ENCODE assay signal across 8 cellular contexts in genomic region chr19:7682175-7682855, GRCh38. TPM values are rescaled to one million over a fixed set of nuclear protein-coding genes. Genes with fewer than 3 reads are reported as not detected.
DNase-seq lines count a peak whose midpoint lies in the region; ATAC-seq lines count a peak whose summit lies in the region.

No MANE protein-coding gene starts in this region.

- peaks cover 9% of the 10 kb centered on the region for H3K27me3 Mint-ChIP-seq in T-helper 1 cell treated with Interleukin-12 subunit alpha and Interleukin-12 subunit beta and Interleukin-4 antibody, amounts not matched to agents 30 μg/mL and 1 μg/mL, for 36 hours (ENCODE audit: low read depth)
- H3K27me3 Mint-ChIP-seq in activated T-helper 17 cell treated with anti-CD3 and anti-CD28 coated beads, Interleukin-2, amount 50 U/mL, for 72 hours = peaks cover 3% of the 10 kb centered on the region
- H3K27me3 Mint-ChIP-seq in stimulated activated naive B cell treated with anti-CD40 and anti-IgM and Interleukin-4, amounts not matched to agents 10 μg/mL and 1 μg/mL and 100 μg/mL, for 72 hours = peaks cover 5 to 6% of the 10 kb centered on the region in 2 donors

- H3K4me1 Mint-ChIP-seq in T-helper 1 cell treated with Interleukin-12 subunit alpha and Interleukin-12 subunit beta and Interleukin-4 antibody, amounts not matched to agents 30 μg/mL and 1 μg/mL, for 36 hours (ENCODE audit: low read depth) = peaks cover 23% of the 10 kb centered on the region
- peaks cover 10% of the 10 kb centered on the region for H3K4me1 Mint-ChIP-seq in activated T-helper 17 cell treated with anti-CD3 and anti-CD28 coated beads, Interleukin-2, amount 50 U/mL, for 72 hours
- H3K4me1 Mint-ChIP-seq in stimulated activated naive B cell treated with anti-CD40 and anti-IgM and Interleukin-4, amounts not matched to agents 10 μg/mL and 1 μg/mL and 100 μg/mL, for 72 hours = peaks cover 47 to 78% of the 10 kb centered on the region in 2 donors

- DNase-seq in T-helper 1 cell (no peak), iPS-NIHi11 (ENCODE audit: low spot score) (peak; percentile 49), HuH-7 (ENCODE audit: low spot score) (no peak), NCI-H82 treated with DMSO at 0.1 percent for 48 hours (lab: John Stamatoyannopoulos, UW; ENCODE audit: unreplicated experiment) (no peak), germinal center (ENCODE audit: low spot score) (no peak)
- no peak for DNase-seq in stimulated activated naive B cell treated with anti-CD40 and anti-IgM and Interleukin-4, amounts not matched to agents 10 μg/mL and 1 μg/mL and 100 μg/mL, for 72 hours

- H3K36me3 Mint-ChIP-seq in T-helper 1 cell treated with Interleukin-12 subunit alpha and Interleukin-12 subunit beta and Interleukin-4 antibody, amounts not matched to agents 30 μg/mL and 1 μg/mL, for 36 hours (ENCODE audit: low read depth) = peaks cover 11% of the 10 kb centered on the region
- H3K36me3 Mint-ChIP-seq in activated T-helper 17 cell treated with anti-CD3 and anti-CD28 coated beads, Interleukin-2, amount 50 U/mL, for 72 hours (ENCODE audit: low read depth) = peaks cover 39% of the 10 kb centered on the region
- H3K36me3 Mint-ChIP-seq in stimulated activated naive B cell treated with anti-CD40 and anti-IgM and Interleukin-4, amounts not matched to agents 10 μg/mL and 1 μg/mL and 100 μg/mL, for 72 hours = peaks cover 35 to 48% of the 10 kb centered on the region in 2 donors

- no peaks in the 10 kb centered on the region for H3K9me3 Mint-ChIP-seq in T-helper 1 cell treated with Interleukin-12 subunit alpha and Interleukin-12 subunit beta and Interleukin-4 antibody, amounts not matched to agents 30 μg/mL and 1 μg/mL, for 36 hours
- H3K9me3 Mint-ChIP-seq in activated T-helper 17 cell treated with anti-CD3 and anti-CD28 coated beads, Interleukin-2, amount 50 U/mL, for 72 hours = no peaks in the 10 kb centered on the region
- no peaks in the 10 kb centered on the region for H3K9me3 Mint-ChIP-seq in stimulated activated naive B cell treated with anti-CD40 and anti-IgM and Interleukin-4, amounts not matched to agents 10 μg/mL and 1 μg/mL and 100 μg/mL, for 72 hours

- no peak overlapping the region for H3K27ac Mint-ChIP-seq in T-helper 1 cell treated with Interleukin-12 subunit alpha and Interleukin-12 subunit beta and Interleukin-4 antibody, amounts not matched to agents 30 μg/mL and 1 μg/mL, for 36 hours
- H3K27ac Mint-ChIP-seq in activated T-helper 17 cell treated with anti-CD3 and anti-CD28 coated beads, Interleukin-2, amount 50 U/mL, for 72 hours = peak overlapping the region; percentile 93
- H3K27ac Mint-ChIP-seq in stimulated activated naive B cell treated with anti-CD40 and anti-IgM and Interleukin-4, amounts not matched to agents 10 μg/mL and 1 μg/mL and 100 μg/mL, for 72 hours = peak overlapping the region; percentile 98

- H3K4me3 Mint-ChIP-seq in T-helper 1 cell treated with Interleukin-12 subunit alpha and Interleukin-12 subunit beta and Interleukin-4 antibody, amounts not matched to agents 30 μg/mL and 1 μg/mL, for 36 hours = peak overlapping the region; percentile 90
- H3K4me3 Mint-ChIP-seq in activated T-helper 17 cell treated with anti-CD3 and anti-CD28 coated beads, Interleukin-2, amount 50 U/mL, for 72 hours = peak overlapping the region; percentile 86
- peak overlapping the region; percentile 96 to 97 for H3K4me3 Mint-ChIP-seq in stimulated activated naive B cell treated with anti-CD40 and anti-IgM and Interleukin-4, amounts not matched to agents 10 μg/mL and 1 μg/mL and 100 μg/mL, for 72 hours

- ATAC-seq in activated T-helper 17 cell treated with anti-CD3 and anti-CD28 coated beads, Interleukin-2, amount 50 U/mL, for 72 hours (replicated peaks) = no peak
- ATAC-seq in stimulated activated naive B cell treated with anti-CD40 and anti-IgM and Interleukin-4, amounts not matched to agents 10 μg/mL and 1 μg/mL and 100 μg/mL, for 72 hours (replicated peaks) = no peak

RNA-seq across cellular contexts. Expression of gene TRAPPC5, which starts 1.7 kb away (rescaled TPM):
- 10 to 100 TPM; 61.8 to 82.5 TPM for total RNA-seq in activated T-helper 17 cell treated with anti-CD3 and anti-CD28 coated beads, Interleukin-2, amount 50 U/mL, for 72 hours

RNA-seq across cellular contexts. Expression of gene MCEMP1, which starts 5.4 kb away (rescaled TPM):
- total RNA-seq in activated T-helper 17 cell treated with anti-CD3 and anti-CD28 coated beads, Interleukin-2, amount 50 U/mL, for 72 hours = not detected

RNA-seq across cellular contexts. Expression of gene RETN, which starts 13.5 kb away (rescaled TPM):
- not detected for total RNA-seq in activated T-helper 17 cell treated with anti-CD3 and anti-CD28 coated beads, Interleukin-2, amount 50 U/mL, for 72 hours

RNA-seq across cellular contexts. Expression of gene FCER2, which starts 19.6 kb away (rescaled TPM):
- 1 to 10 TPM in 1 of 2 donors, under 1 TPM in 1; 0.65 to 2.8 TPM for total RNA-seq in activated T-helper 17 cell treated with anti-CD3 and anti-CD28 coated beads, Interleukin-2, amount 50 U/mL, for 72 hours

RNA-seq across cellular contexts. Expression of gene STXBP2, which starts 45.4 kb away (rescaled TPM):
- total RNA-seq in activated T-helper 17 cell treated with anti-CD3 and anti-CD28 coated beads, Interleukin-2, amount 50 U/mL, for 72 hours = 100 to 1,000 TPM; 113 to 154 TPM
